In the genomic region with DNA sequence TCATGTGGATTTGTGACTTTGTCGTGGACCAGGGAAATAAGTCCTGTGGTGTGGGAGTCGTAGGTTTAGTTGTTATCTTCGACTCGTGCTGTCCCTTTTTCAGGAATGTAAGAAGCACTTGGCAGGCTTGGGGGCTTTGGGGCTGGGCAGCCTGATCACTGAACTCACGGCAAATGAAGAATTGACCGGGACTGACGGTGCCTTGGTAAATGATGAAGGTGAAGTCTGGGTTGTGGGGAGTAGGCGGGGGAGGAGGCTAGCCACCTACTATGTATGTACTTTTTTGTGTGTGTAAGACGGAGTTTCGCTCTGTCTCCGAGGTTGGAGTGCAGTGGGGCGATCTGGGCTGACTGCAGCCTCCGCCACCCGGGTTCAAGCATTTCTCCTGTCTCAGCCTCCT, we compare ENCODE assay signal across 8 cellular contexts. TPM values are rescaled to one million over a fixed set of nuclear protein-coding genes. Genes with fewer than 3 reads are reported as not detected.
DNase-seq lines count a peak whose midpoint lies in the region; ATAC-seq, FAIRE-seq and TF ChIP-seq lines count a peak whose summit lies in the region.

No MANE protein-coding gene starts in this region.

- H3K9me3 ChIP-seq in esophagus squamous epithelium (no peaks in the 10 kb centered on the region), gastrocnemius medialis (no peaks in the 10 kb centered on the region)

- 15 to 56% methylated on average over 8 to 14 of the region's 14 CpGs for WGBS in esophagus squamous epithelium, 2 donors

- TF ChIP-seq CTCF in GM06990 (IDR thresholded peaks at IDR 0.05; ENCODE audit: insufficient read depth, low read length, poor library complexity, severe bottlenecking) (no peak), VCaP (conservative IDR thresholded peaks at IDR 0.05) (no peak), esophagus squamous epithelium (IDR thresholded peaks at IDR 0.05) (no peak), gastrocnemius medialis (IDR thresholded peaks at IDR 0.05 in 4 of 5, conservative IDR thresholded peaks at IDR 0.05 in 1 of 5) (no peak), GM10248 (IDR thresholded peaks at IDR 0.05; ENCODE audit: control extremely low read depth, extremely low read depth, low read depth, missing control alignments) (no peak)

- no peak for TF ChIP-seq POLR2A in esophagus squamous epithelium (IDR thresholded peaks at IDR 0.05)
- TF ChIP-seq POLR2A in gastrocnemius medialis (IDR thresholded peaks at IDR 0.05) = no peak

- in situ Hi-C loops in gastrocnemius medialis (cut with MboI; ENCODE audit: low sequenced_read_pairs in 4 of 4) = loop anchor here in 2 of 4 donors (25.0 kb wide), 1 partner anchor 105 kb away; the partner anchor contains the start of gene ZMYM3 (in 2 of the 2)

- H3K4me1 ChIP-seq in esophagus squamous epithelium = peaks cover 5 to 21% (median 10%) of the 10 kb centered on the region in 3 donors
- H3K4me1 ChIP-seq in gastrocnemius medialis = peaks cover 8 to 12% of the 10 kb centered on the region in 2 donors

- peak overlapping the region; percentile 93 for H3K4me3 ChIP-seq in GM06990 (replicated peaks; ENCODE audit: low read depth, low read length)
- peak overlapping the region; percentile 48 to 78 (median 70) for H3K4me3 ChIP-seq in esophagus squamous epithelium
- peak overlapping the region; percentile 63 to 85 (median 82) for H3K4me3 ChIP-seq in gastrocnemius medialis

- peak overlapping the region; percentile 87 for H3K27ac ChIP-seq in VCaP
- H3K27ac ChIP-seq in esophagus squamous epithelium = peak overlapping the region; percentile 87 to 95 (median 90)
- peak overlapping the region; percentile 81 to 96 (median 88) for H3K27ac ChIP-seq in gastrocnemius medialis

- no peaks in the 10 kb centered on the region; the same call in 1 of the 2 replicates for H3K36me3 ChIP-seq in GM06990 (ENCODE audit: control insufficient read depth, insufficient read depth, low read length)
- peaks cover 0 to 27% (median 0%) of the 10 kb centered on the region in 3 donors for H3K36me3 ChIP-seq in esophagus squamous epithelium
- peaks cover 0 to 7% of the 10 kb centered on the region in 2 donors for H3K36me3 ChIP-seq in gastrocnemius medialis

- H3K27me3 ChIP-seq in GM06990 (replicated peaks; ENCODE audit: control insufficient read depth, insufficient read depth, low read length) (no peaks in the 10 kb centered on the region), esophagus squamous epithelium (no peaks in the 10 kb centered on the region), gastrocnemius medialis (no peaks in the 10 kb centered on the region)

- intact Hi-C loops in esophagus squamous epithelium (cut with DNase I) (no loop called here), gastrocnemius medialis (cut with DNase I; ENCODE audit: low total_unique reads) (loop anchor here (5.0 to 10.0 kb wide), 3 partner anchors 83 to 1235 kb away; partner anchors contain the start of genes IGBP1, NONO and PIN4)

- POLR2A ChIA-PET in GM10248 (lab: Yijun Ruan, JAX) = no interaction called here

- FAIRE-seq in frontal cortex (lab: Jason Lieb, UNC) = no peak

- CTCF ChIA-PET in GM10248 (lab: Yijun Ruan, JAX) = no interaction called here

- no peak for ATAC-seq in gastrocnemius medialis
- no peak for ATAC-seq in GM21528 (IDR thresholded peaks at IDR 0.05; ENCODE audit: low FRiP score, unreplicated experiment)

- DNase-seq in GM06990 (ENCODE audit: extremely low read depth, insufficient read length) (peak; percentile 3), esophagus squamous epithelium (lab: John Stamatoyannopoulos, UW) (no peak), gastrocnemius medialis (no peak), GM10248 (ENCODE audit: extremely low spot score) (no peak), frontal cortex (ENCODE audit: low spot score in 2 of 2) (no peak), NCI-H1092 treated with DMSO at 0.1 percent for 48 hours (lab: John Stamatoyannopoulos, UW) (no peak)

RNA-seq across cellular contexts. Expression of gene TAF1, which starts 1.2 kb away (rescaled TPM):
- 10 to 100 TPM; 18.6 to 54.2 (median 22.6) TPM for total RNA-seq in esophagus squamous epithelium
- total RNA-seq in gastrocnemius medialis = 10 to 100 TPM; 13.2 to 21.7 (median 19.1) TPM
- total RNA-seq in frontal cortex = 46.9 TPM
